ENCODE assay signal across 8 cellular contexts in genomic region chr11:61333638-61334433, GRCh38. TPM values are rescaled to one million over a fixed set of nuclear protein-coding genes. Genes with fewer than 3 reads are reported as not detected.
DNase-seq lines count a peak whose midpoint lies in the region; ATAC-seq and TF ChIP-seq lines count a peak whose summit lies in the region.

No MANE protein-coding gene starts in this region.

- no peak for TF ChIP-seq POLR2A in IMR-90 (IDR thresholded peaks at IDR 0.05; ENCODE audit: low read depth, low read length)

- peak overlapping the region; percentile 99 for H3K23ac ChIP-seq in IMR-90 (ENCODE audit: low read depth, low read length)

- peak overlapping the region; percentile 96 for H2AFZ ChIP-seq in IMR-90 (replicated peaks; ENCODE audit: low read length, poor library complexity)

- H3K18ac ChIP-seq in IMR-90 (ENCODE audit: low read depth, low read length), result peak overlapping the region; percentile 67; the same call in 1 of the 2 replicates

- dilution Hi-C loops in IMR-90 (cut with HindIII; ENCODE audit: low sequenced_read_pairs, unreplicated experiment), result no loop called here

- DNase-seq in AG10803 (ENCODE audit: low read depth) (no peak), IMR-90 (no peak), Ammon's horn (ENCODE audit: low spot score) (no peak)

- H3K56ac ChIP-seq in IMR-90 (ENCODE audit: extremely low read depth, insufficient read depth, low read length), result peak overlapping the region; percentile 82

- 57% methylated on average over 6 of the region's 14 CpGs; no CpG with 5 or more reads in 1 of the 2 experiments for WGBS in IMR-90 (ENCODE audit: extremely low coverage in 2 of 2, insufficient read length in 1 of 2), 2 experiments
- WGBS in mesodermal cell (ENCODE audit: insufficient coverage in 2 of 2), 2 experiments, result 90% methylated on average over 3 to 6 of the region's 14 CpGs

- CTCF ChIA-PET in IMR-90 (lab: Yijun Ruan, JAX), result interaction anchor here (1.1 to 4.8 kb wide), 2 partner anchors 45 to 51 kb away, joined by 5 to 72 read pairs; no protein-coding TSS in a partner anchor

- TSS peak; percentile 66 for BruUV-seq in IMR-90 (replicated peaks; lab: Mats Ljungman, UMichigan)

- ATAC-seq in IMR-90 (ENCODE audit: low read depth), result no peak
- no peak for ATAC-seq in GM18502 (IDR thresholded peaks at IDR 0.05; ENCODE audit: poor library complexity, unreplicated experiment)
- no peak for ATAC-seq in HG03045 (IDR thresholded peaks at IDR 0.05; ENCODE audit: unreplicated experiment)
- no peak for ATAC-seq in GM21737 (IDR thresholded peaks at IDR 0.05; ENCODE audit: unreplicated experiment)

- H3K14ac ChIP-seq in IMR-90 (replicated peaks; ENCODE audit: low read depth, low read length), result peak overlapping the region; percentile 98

- peak overlapping the region; percentile 90 for H3K4me3 ChIP-seq in AG10803 (ENCODE audit: low read length)
- peak overlapping the region; percentile 92 for H3K4me3 ChIP-seq in IMR-90 (ENCODE audit: insufficient read depth, low read depth, low read length)
- H3K4me3 ChIP-seq in mesodermal cell (ENCODE audit: extremely low read depth, insufficient read depth, low read length, poor library complexity, severe bottlenecking), result peak overlapping the region; percentile 96

- peak overlapping the region; percentile 94 to 100 (median 96) for H3K4me3 Mint-ChIP-seq in brain

- peaks cover 6% of the 10 kb centered on the region for H3K9me1 ChIP-seq in IMR-90 (ENCODE audit: insufficient read depth, low read length)

- H3K4me1 ChIP-seq in IMR-90 (ENCODE audit: control insufficient read depth, insufficient read depth, low read length) (peaks cover 14% of the 10 kb centered on the region), mesodermal cell (ENCODE audit: control insufficient read depth, insufficient read depth, low read length, poor library complexity, severe bottlenecking) (peaks cover 16% of the 10 kb centered on the region)

- peak overlapping the region; percentile 96 for H3K4me2 ChIP-seq in IMR-90 (ENCODE audit: low read depth, low read length)

- H2AK5ac ChIP-seq in IMR-90 (ENCODE audit: low read depth, low read length), result peak overlapping the region; percentile 98

- peak overlapping the region; percentile 98 to 99 for H4K8ac ChIP-seq in IMR-90 (ENCODE audit: low read depth in 2 of 2, low read length in 2 of 2)

- in situ Hi-C loops in IMR-90 (cut with MboI; ENCODE audit: low sequenced_read_pairs), result no loop called here

- H2BK15ac ChIP-seq in IMR-90 (ENCODE audit: low read depth, low read length), result peak overlapping the region; percentile 16; the same call in 1 of the 3 replicates

- H3K9me3 ChIP-seq in IMR-90 (ENCODE audit: control insufficient read depth, insufficient read depth, low read length), result no peaks in the 10 kb centered on the region
- H3K9me3 ChIP-seq in mesodermal cell (ENCODE audit: control insufficient read depth, low read length), result no peaks in the 10 kb centered on the region

- H3K36me3 Mint-ChIP-seq in brain, result peaks cover 26% of the 10 kb centered on the region

- no peaks in the 10 kb centered on the region for H3K9me3 Mint-ChIP-seq in brain

- peaks cover 11 to 38% of the 10 kb centered on the region in 2 experiments for H3K79me1 ChIP-seq in IMR-90 (ENCODE audit: low read depth in 1 of 2, low read length in 2 of 2)

- H3K27ac Mint-ChIP-seq in brain, result peak overlapping the region; percentile 96 to 99 (median 99)

- intact Hi-C loops in IMR-90 (cut with micrococcal nuclease), result loop anchor here (5.0 to 10.0 kb wide), 2 partner anchors 93 to 301 kb away; partner anchors contain the start of gene CPSF7

- peak overlapping the region; percentile 74 for H2BK5ac ChIP-seq in IMR-90 (ENCODE audit: low read depth, low read length, poor library complexity, severe bottlenecking)

- no peaks in the 10 kb centered on the region for H3K27me3 ChIP-seq in IMR-90 (ENCODE audit: control insufficient read depth, insufficient read depth, low read length)

- H3K27ac ChIP-seq in IMR-90 (ENCODE audit: insufficient read depth, low read length) (peak overlapping the region; percentile 93), mesodermal cell (ENCODE audit: low read depth, low read length, severe bottlenecking) (peak overlapping the region; percentile 85)

- TF ChIP-seq RAD21 in IMR-90 (IDR thresholded peaks at IDR 0.05; ENCODE audit: low read length), result no peak

- peaks cover 28% of the 10 kb centered on the region for H4K20me1 ChIP-seq in IMR-90 (ENCODE audit: insufficient read depth, low read length)

- no peak for TF ChIP-seq CTCF in AG10803 (conservative IDR thresholded peaks at IDR 0.05; ENCODE audit: low read length)
- no peak for TF ChIP-seq CTCF in IMR-90 (conservative IDR thresholded peaks at IDR 0.05; ENCODE audit: low read depth, low read length)
- no peak for TF ChIP-seq CTCF in brain (conservative IDR thresholded peaks at IDR 0.05)

- peak overlapping the region; percentile 43 for H2BK120ac ChIP-seq in IMR-90 (ENCODE audit: low read depth, low read length)

- H3K4ac ChIP-seq in IMR-90 (ENCODE audit: low read depth, low read length), result peak overlapping the region; percentile 97

- peak overlapping the region; percentile 92 for H2AK9ac ChIP-seq in IMR-90 (replicated peaks; ENCODE audit: low read depth, low read length, poor library complexity)

- peak overlapping the region; percentile 96 for H3K9ac ChIP-seq in IMR-90 (ENCODE audit: low read depth, low read length)

- H4K5ac ChIP-seq in IMR-90 (ENCODE audit: low read depth, low read length), result peak overlapping the region; percentile 93

- H3K4me1 Mint-ChIP-seq in brain, result peaks cover 78% of the 10 kb centered on the region

- no peak overlapping the region for H2BK20ac ChIP-seq in IMR-90 (ENCODE audit: low read depth, low read length)

- peaks cover 19% of the 10 kb centered on the region for H3K27me3 Mint-ChIP-seq in brain

- H3K36me3 ChIP-seq in IMR-90 (ENCODE audit: control insufficient read depth, insufficient read depth, low read length) (peaks cover 14% of the 10 kb centered on the region), mesodermal cell (ENCODE audit: control insufficient read depth, insufficient read depth, low read length) (peaks cover 36% of the 10 kb centered on the region)

- H4K91ac ChIP-seq in IMR-90 (ENCODE audit: insufficient read depth, low read depth, low read length), result peak overlapping the region; percentile 95

- POLR2A ChIA-PET in IMR-90 (lab: Charles Lee; ENCODE audit: unreplicated experiment), result no interaction called here

TF ChIP-seq in IMR-90, 13 proteins besides CTCF, POLR2A, EP300 and RAD21 (continues in another document):
- TF ChIP-seq MXI1 (IDR thresholded peaks at IDR 0.05; ENCODE audit: borderline replicate concordance, low read depth, low read length), result no peak
- TF ChIP-seq CEBPB (IDR thresholded peaks at IDR 0.05; ENCODE audit: low read depth, low read length), result no peak
- TF ChIP-seq FOS (IDR thresholded peaks at IDR 0.05; ENCODE audit: low read depth, low read length), result no peak
- no peak for TF ChIP-seq BHLHE40 (IDR thresholded peaks at IDR 0.05; ENCODE audit: low read depth, low read length)
- TF ChIP-seq, protein P1, sequence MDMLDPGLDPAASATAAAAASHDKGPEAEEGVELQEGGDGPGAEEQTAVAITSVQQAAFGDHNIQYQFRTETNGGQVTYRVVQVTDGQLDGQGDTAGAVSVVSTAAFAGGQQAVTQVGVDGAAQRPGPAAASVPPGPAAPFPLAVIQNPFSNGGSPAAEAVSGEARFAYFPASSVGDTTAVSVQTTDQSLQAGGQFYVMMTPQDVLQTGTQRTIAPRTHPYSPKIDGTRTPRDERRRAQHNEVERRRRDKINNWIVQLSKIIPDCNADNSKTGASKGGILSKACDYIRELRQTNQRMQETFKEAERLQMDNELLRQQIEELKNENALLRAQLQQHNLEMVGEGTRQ (IDR thresholded peaks at IDR 0.05; ENCODE audit: low read depth, low read length), result no peak
- TF ChIP-seq RFX5 (IDR thresholded peaks at IDR 0.05; ENCODE audit: low read depth, low read length), result no peak
- TF ChIP-seq CHD1 (IDR thresholded peaks at IDR 0.05; ENCODE audit: low read depth, low read length), result no peak
- TF ChIP-seq SMC3 (IDR thresholded peaks at IDR 0.05; ENCODE audit: low read depth, low read length), result no peak

RNA-seq across cellular contexts. Expression of gene TKFC, which starts 0.8 kb away (rescaled TPM):
- 8.9 and 10.4 TPM in 2 replicates for total RNA-seq in IMR-90 (2012; rRNA removed)
- polyA plus RNA-seq in IMR-90 (2012; rRNA removed), result 30.8 and 33.3 TPM in 2 replicates
- 21.8 and 34.0 TPM in 2 replicates for polyA plus RNA-seq in IMR-90 (2012; cell fraction: cytosol; rRNA removed)
- 87.0 and 146 TPM in 2 replicates for polyA plus RNA-seq in IMR-90 (2012; cell fraction: nucleus; rRNA removed; ENCODE audit: low replicate concordance)
- 70.0 TPM for polyA plus RNA-seq in brain (ENCODE audit: insufficient read depth, low read depth, low replicate concordance)
- 37.0 TPM for polyA plus RNA-seq in mesodermal cell (2013, experiment 1 of 2)
- 27.9 TPM for polyA plus RNA-seq in mesodermal cell (2013, experiment 2 of 2)

RNA-seq across cellular contexts. Expression of gene DDB1, which starts 0.9 kb away (rescaled TPM):
- total RNA-seq in IMR-90 (2012; rRNA removed), result 372 and 412 TPM in 2 replicates
- polyA plus RNA-seq in IMR-90 (2012; rRNA removed) (208 and 221 TPM in 2 replicates), brain (ENCODE audit: insufficient read depth, low read depth, low replicate concordance) (255 TPM)
- 162 and 168 TPM in 2 replicates for polyA plus RNA-seq in IMR-90 (2012; cell fraction: cytosol; rRNA removed)
- polyA plus RNA-seq in IMR-90 (2012; cell fraction: nucleus; rRNA removed; ENCODE audit: low replicate concordance), result 150 and 234 TPM in 2 replicates
- polyA plus RNA-seq in mesodermal cell (2013, experiment 1 of 2), result 190 TPM
- polyA plus RNA-seq in mesodermal cell (2013, experiment 2 of 2), result 169 TPM

RNA-seq across cellular contexts. Expression of gene CYB561A3, which starts 27.8 kb away (rescaled TPM):
- total RNA-seq in IMR-90 (2012; rRNA removed), result 13.6 and 15.3 TPM in 2 replicates
- polyA plus RNA-seq in IMR-90 (2012; rRNA removed) (36.5 and 39.2 TPM in 2 replicates), brain (ENCODE audit: insufficient read depth, low read depth, low replicate concordance) (35.7 TPM)
- 54.8 and 95.7 TPM in 2 replicates for polyA plus RNA-seq in IMR-90 (2012; cell fraction: cytosol; rRNA removed)
- 63.9 and 103 TPM in 2 replicates for polyA plus RNA-seq in IMR-90 (2012; cell fraction: nucleus; rRNA removed; ENCODE audit: low replicate concordance)
- 11.2 TPM for polyA plus RNA-seq in mesodermal cell (2013, experiment 1 of 2)
- 9.8 TPM for polyA plus RNA-seq in mesodermal cell (2013, experiment 2 of 2)

RNA-seq across cellular contexts. Expression of gene TMEM138, which starts 28.3 kb away (rescaled TPM):
- 16.7 and 16.8 TPM in 2 replicates for total RNA-seq in IMR-90 (2012; rRNA removed)
- 53.2 and 55.9 TPM in 2 replicates for polyA plus RNA-seq in IMR-90 (2012; rRNA removed)
- polyA plus RNA-seq in IMR-90 (2012; cell fraction: cytosol; rRNA removed), result 27.1 and 40.7 TPM in 2 replicates
- polyA plus RNA-seq in IMR-90 (2012; cell fraction: nucleus; rRNA removed; ENCODE audit: low replicate concordance), result 49.7 and 117 TPM in 2 replicates
- polyA plus RNA-seq in brain (ENCODE audit: insufficient read depth, low read depth, low replicate concordance), result 26.1 TPM
- 20.3 TPM for polyA plus RNA-seq in mesodermal cell (2013, experiment 1 of 2)
- 24.4 TPM for polyA plus RNA-seq in mesodermal cell (2013, experiment 2 of 2)

RNA-seq across cellular contexts. Expression of gene VWCE, which starts 38.7 kb away (rescaled TPM):
- under 0.01 and 0.28 TPM in 2 replicates for total RNA-seq in IMR-90 (2012; rRNA removed)
- polyA plus RNA-seq in IMR-90 (2012; rRNA removed) (1.1 and 1.7 TPM in 2 replicates), brain (ENCODE audit: insufficient read depth, low read depth, low replicate concordance) (1.0 TPM)
- polyA plus RNA-seq in IMR-90 (2012; cell fraction: cytosol; rRNA removed), result 0.37 and 0.81 TPM in 2 replicates
- 11.2 and 17.0 TPM in 2 replicates for polyA plus RNA-seq in IMR-90 (2012; cell fraction: nucleus; rRNA removed; ENCODE audit: low replicate concordance)
- polyA plus RNA-seq in mesodermal cell (2013, experiment 1 of 2), result 15.1 TPM
- 10.5 TPM for polyA plus RNA-seq in mesodermal cell (2013, experiment 2 of 2)
